1 cellular context compared by ENCODE assay signal in the genomic region with DNA sequence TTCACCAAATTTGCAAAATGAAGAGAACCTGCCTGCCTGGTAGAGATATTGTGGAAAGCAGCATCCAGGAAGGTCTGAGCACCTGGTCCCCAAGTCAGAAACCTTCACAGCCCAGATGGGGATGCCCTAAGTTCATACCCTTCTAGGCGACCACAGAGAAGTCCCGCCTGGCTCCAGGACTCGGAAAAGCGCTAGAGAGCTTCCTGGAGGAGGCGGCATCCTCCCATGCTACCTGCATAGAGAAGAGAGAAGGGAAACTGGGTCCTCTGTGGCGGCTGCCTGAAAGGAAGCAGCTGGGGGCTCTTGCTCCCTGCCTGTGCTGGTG.
A peak's percentile ranks its signal among the peaks of the same experiment; 100 is the strongest.
TF ChIP-seq lines count a peak whose summit lies in the region.

No MANE protein-coding gene starts in this region.

TF ChIP-seq in K562, 482 proteins besides CTCF, POLR2A, EP300 and RAD21:
- TF ChIP-seq, protein P1, sequence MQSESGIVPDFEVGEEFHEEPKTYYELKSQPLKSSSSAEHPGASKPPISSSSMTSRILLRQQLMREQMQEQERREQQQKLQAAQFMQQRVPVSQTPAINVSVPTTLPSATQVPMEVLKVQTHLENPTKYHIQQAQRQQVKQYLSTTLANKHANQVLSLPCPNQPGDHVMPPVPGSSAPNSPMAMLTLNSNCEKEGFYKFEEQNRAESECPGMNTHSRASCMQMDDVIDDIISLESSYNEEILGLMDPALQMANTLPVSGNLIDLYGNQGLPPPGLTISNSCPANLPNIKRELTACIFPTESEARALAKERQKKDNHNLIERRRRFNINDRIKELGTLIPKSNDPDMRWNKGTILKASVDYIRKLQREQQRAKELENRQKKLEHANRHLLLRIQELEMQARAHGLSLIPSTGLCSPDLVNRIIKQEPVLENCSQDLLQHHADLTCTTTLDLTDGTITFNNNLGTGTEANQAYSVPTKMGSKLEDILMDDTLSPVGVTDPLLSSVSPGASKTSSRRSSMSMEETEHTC (IDR thresholded peaks at IDR 0.05), result no peak
- TF ChIP-seq ESRRA (IDR thresholded peaks at IDR 0.05; ENCODE audit: borderline replicate concordance, low read depth), result no peak
- peak; percentile 46 for TF ChIP-seq ZFP36 (IDR thresholded peaks at IDR 0.05; ENCODE audit: low read depth, low read length, partially characterized antibody)
